In genomic region chr12:6824085-6824800, GRCh38 we compare ENCODE assay signal across 2 cellular contexts.
TF ChIP-seq lines count a peak whose summit lies in the region.

No MANE protein-coding gene starts in this region.

TF ChIP-seq in K562, 482 proteins besides CTCF, POLR2A, EP300 and RAD21:
- TF ChIP-seq ETV6 (IDR thresholded peaks at IDR 0.05; ENCODE audit: borderline replicate concordance in 1 of 2, low read depth in 2 of 2, low read length in 1 of 2) = no peak
- TF ChIP-seq ETV6 (CRISPR knock-in tag; IDR thresholded peaks at IDR 0.05; ENCODE audit: borderline replicate concordance) = no peak
- TF ChIP-seq POLR2G (IDR thresholded peaks at IDR 0.05; ENCODE audit: low read depth, low read length) = peak; percentile 28; the same call in 1 of the 2 replicates

TF ChIP-seq in GM12891, 5 proteins besides CTCF, POLR2A, EP300 and RAD21:
- TF ChIP-seq TAF1 (IDR thresholded peaks at IDR 0.05; ENCODE audit: low read depth, low read length) (no peak), POLR2AphosphoS5 (IDR thresholded peaks at IDR 0.05; ENCODE audit: low read depth, low read length) (no peak), PAX5 (IDR thresholded peaks at IDR 0.05; ENCODE audit: insufficient read depth, low read length, severe bottlenecking) (no peak), POU2F2 (IDR thresholded peaks at IDR 0.05; ENCODE audit: low read depth, low read length) (no peak)
